Comparison of ENCODE assay signal across 32 cellular contexts in genomic region chr14:91685600-91685999, GRCh38. TPM values are rescaled to one million over a fixed set of nuclear protein-coding genes. Genes with fewer than 3 reads are reported as not detected.
"Had no signal": no experiment of that assay in that cellular context is flagged by ENCODE, and none has a peak within 500 bp of the region (broad histone marks: within the 10 kb centered on the region; RNA-seq: fewer than 3 reads in every experiment).

No MANE protein-coding gene starts in this region.

- ATAC-seq: activated CD4-positive, CD25-positive, alpha-beta regulatory T cell treated with anti-CD3 and anti-CD28 coated beads, Interleukin-2, amount 50 U/mL, for 24 hours; activated CD8-positive, alpha-beta T cell treated with anti-CD3 and anti-CD28 coated beads for 36 hours; activated T-cell treated with anti-CD3 and anti-CD28 coated beads, Interleukin-2, amount 50 U/mL, for 4 hours; activated T-helper 17 cell treated with anti-CD3 and anti-CD28 coated beads, Interleukin-2, amount 50 U/mL, for 72 hours; T-helper 17 cell had no signal

- H3K4me3 Mint-ChIP-seq: activated B cell treated with CpG ODN at 0.5 μM for 24 hours; activated CD8-positive, alpha-beta T cell treated with anti-CD3 and anti-CD28 coated beads for 36 hours; activated naive CD8-positive, alpha-beta T cell; activated T-cell treated with anti-CD3 and anti-CD28 coated beads, Interleukin-2, amount 50 U/mL, for 4 hours; activated T-helper 17 cell treated with anti-CD3 and anti-CD28 coated beads, Interleukin-2, amount 50 U/mL, for 72 hours; T-helper 17 cell; T-helper 2 cell treated with Interferon-gamma antibody and Interleukin-4, amounts not matched to agents 5 μg/mL and 100 μg/mL, for 36 hours had no signal

- H3K36me3 ChIP-seq: brain microvascular endothelial cell, colonic mucosa, esophagus squamous epithelium, WERI-Rb-1 had no signal

- H3K27me3 Mint-ChIP-seq: activated CD8-positive, alpha-beta T cell treated with anti-CD3 and anti-CD28 coated beads for 36 hours; activated naive CD8-positive, alpha-beta T cell; activated T-helper 17 cell treated with anti-CD3 and anti-CD28 coated beads, Interleukin-2, amount 50 U/mL, for 72 hours; T-helper 17 cell had no signal

- H3K4me1 ChIP-seq: colonic mucosa, esophagus squamous epithelium had no signal

- H3K4me3 ChIP-seq: colonic mucosa, esophagus squamous epithelium had no signal

- H3K27ac Mint-ChIP-seq: activated B cell treated with CpG ODN at 0.5 μM for 24 hours; activated CD8-positive, alpha-beta T cell treated with anti-CD3 and anti-CD28 coated beads for 36 hours; activated naive CD8-positive, alpha-beta T cell; activated T-helper 17 cell treated with anti-CD3 and anti-CD28 coated beads, Interleukin-2, amount 50 U/mL, for 72 hours; T-helper 17 cell; T-helper 2 cell treated with Interferon-gamma antibody and Interleukin-4, amounts not matched to agents 5 μg/mL and 100 μg/mL, for 36 hours had no signal

- H3K4me1 Mint-ChIP-seq: activated B cell treated with CpG ODN at 0.5 μM for 24 hours, T-helper 17 cell had no signal

- H3K9me3 ChIP-seq: colonic mucosa had no signal

- H3K27me3 ChIP-seq: brain microvascular endothelial cell, colonic mucosa, esophagus squamous epithelium had no signal

- H3K27ac ChIP-seq: brain microvascular endothelial cell, colonic mucosa, esophagus squamous epithelium, WERI-Rb-1 had no signal

- DNase-seq: activated B cell treated with CpG ODN at 0.5 μM for 24 hours; activated CD4-positive, alpha-beta T cell treated with anti-CD3 and anti-CD28 coated beads for 48 hours; activated CD4-positive, alpha-beta T cell treated with anti-CD3 and anti-CD28 coated beads, Interleukin-2, amount 50 U/mL, for 1 hour; activated CD4-positive, alpha-beta T cell treated with anti-CD3 and anti-CD28 coated beads, Interleukin-2, amount 50 U/mL, for 48 hours; activated CD8-positive, alpha-beta memory T cell treated with anti-CD3 and anti-CD28 coated beads for 24 hours; activated CD8-positive, alpha-beta T cell treated with anti-CD3 and anti-CD28 coated beads for 36 hours; activated effector memory CD4-positive, alpha-beta T cell treated with Interleukin-2 at 50 U/mL for 16 hours; activated gamma-delta T cell treated with Interleukin-2 at 50 U/mL for 16 hours; activated naive CD4-positive, alpha-beta T cell treated with anti-CD3 and anti-CD28 coated beads, Interleukin-2, amount 50 U/mL, for 16 hours; activated naive CD4-positive, alpha-beta T cell treated with Interleukin-2 at 50 U/mL for 16 hours; activated T-cell treated with anti-CD3 and anti-CD28 coated beads, Interleukin-2, amount 50 U/mL, for 4 hours; amniotic stem cell; anterior cingulate cortex; brain microvascular endothelial cell; central memory CD4-positive, alpha-beta T cell; cerebellar nuclear complex; colonic mucosa; effector CD8-positive, alpha-beta T cell; erythroblast; esophagus squamous epithelium; head of caudate nucleus; T-helper 1 cell; T-helper 17 cell; T1000; WERI-Rb-1 had no signal

- FAIRE-seq: astrocyte, frontal cortex had no signal

RNA-seq across cellular contexts. Expression of gene CATSPERB, which starts 46.3 kb away (rescaled TPM):
- total RNA-seq: activated B cell treated with CpG ODN at 0.5 μM for 24 hours, fibroblast of lung had no signal
- polyA plus RNA-seq: fibroblast of lung had no signal
